In genomic region chr19:2549701-2550191, GRCh38 we compare ENCODE assay signal across 8 cellular contexts.
DNase-seq lines count a peak whose midpoint lies in the region; ATAC-seq and TF ChIP-seq lines count a peak whose summit lies in the region.

No MANE protein-coding gene starts in this region.

- DNase-seq in SIG-M5 treated with dmso at 0.1 percent for 504 hours (lab: John Stamatoyannopoulos, UW; ENCODE audit: unreplicated experiment) (peak; percentile 66), SIG-M5 (lab: John Stamatoyannopoulos, UW) (no peak), breast epithelium (ENCODE audit: low spot score in 2 of 2) (peak in 1 of 2 donors; percentile 91), lung (ENCODE audit: low spot score) (peak; percentile 71), upper lobe of right lung (peak; percentile 91), GM19240 (ENCODE audit: insufficient read length, low spot score) (no peak)

- WGBS in lung, 2 donors = 19 to 42% methylated on average over 11 of the region's 11 CpGs

- no peak for TF ChIP-seq CTCF in breast epithelium (IDR thresholded peaks at IDR 0.05)
- TF ChIP-seq CTCF in lung (IDR thresholded peaks at IDR 0.05; ENCODE audit: control extremely low read depth, extremely low read depth) = no peak
- TF ChIP-seq CTCF in upper lobe of right lung (IDR thresholded peaks at IDR 0.05) = no peak

- peak; percentile 59 for ATAC-seq in lung (ENCODE audit: insufficient read depth, low FRiP score)
- ATAC-seq in upper lobe of right lung = peak; percentile 84
- ATAC-seq in GM19351 (IDR thresholded peaks at IDR 0.05; ENCODE audit: unreplicated experiment) = no peak
- no peak for ATAC-seq in HG03135 (IDR thresholded peaks at IDR 0.05; ENCODE audit: unreplicated experiment)

- H3K36me3 ChIP-seq in breast epithelium = no peaks in the 10 kb centered on the region
- H3K36me3 ChIP-seq in lung (ENCODE audit: control insufficient read depth in 2 of 2, insufficient read depth in 2 of 2, low read length in 2 of 2) = no peaks in the 10 kb centered on the region
- H3K36me3 ChIP-seq in upper lobe of right lung = no peaks in the 10 kb centered on the region

- intact Hi-C loops in breast epithelium (cut with DNase I; ENCODE audit: low total_unique reads) (no loop called here), upper lobe of right lung (cut with DNase I) (no loop called here)

- TF ChIP-seq POLR2A in breast epithelium (IDR thresholded peaks at IDR 0.05) = no peak

- H3K27me3 ChIP-seq in breast epithelium = no peaks in the 10 kb centered on the region
- H3K27me3 ChIP-seq in lung (ENCODE audit: control insufficient read depth, insufficient read depth) = no peaks in the 10 kb centered on the region
- no peaks in the 10 kb centered on the region for H3K27me3 ChIP-seq in upper lobe of right lung

- H3K4me3 ChIP-seq in breast epithelium (peak overlapping the region in 1 of 3 donors; percentile 39), lung (no peak overlapping the region), upper lobe of right lung (no peak overlapping the region)

- H3K9me3 ChIP-seq in breast epithelium (no peaks in the 10 kb centered on the region), lung (ENCODE audit: control insufficient read depth in 2 of 2, insufficient read depth in 1 of 2, low read length in 1 of 2) (no peaks in the 10 kb centered on the region), upper lobe of right lung (no peaks in the 10 kb centered on the region)

- peaks cover 4 to 13% of the 10 kb centered on the region in 2 donors for H3K4me1 ChIP-seq in breast epithelium
- H3K4me1 ChIP-seq in lung (ENCODE audit: control insufficient read depth in 2 of 2, insufficient read depth in 2 of 2, low read length in 2 of 2) = peaks cover 8 to 18% of the 10 kb centered on the region in 2 donors
- peaks cover 49% of the 10 kb centered on the region for H3K4me1 ChIP-seq in upper lobe of right lung

- peak overlapping the region; percentile 83 to 94 for H3K27ac ChIP-seq in breast epithelium
- peak overlapping the region; percentile 14 to 72 for H3K27ac ChIP-seq in lung (ENCODE audit: low read depth in 1 of 2, low read length in 1 of 2)
- H3K27ac ChIP-seq in upper lobe of right lung = peak overlapping the region; percentile 71

Comparison
In these comparisons a context has a peak if more than half of its experiments do, and no peak if none do; other contexts are left out.
1. DNase-seq: peak in SIG-M5 treated with dmso at 0.1 percent for 504 hours (single experiment), lung (single experiment) and upper lobe of right lung (single experiment); none in SIG-M5 (single experiment) and GM19240 (single experiment).
2. ATAC-seq: peak in lung (single experiment) and upper lobe of right lung (single experiment); none in GM19351 (single experiment) and HG03135 (single experiment).
3. Peak in every context shown above with its lines, with median percentiles within 50 percentile points of each other: H3K27ac ChIP-seq.